ENCODE assay signal across 9 cellular contexts in genomic region chrX:153539171-153539978, GRCh38. TPM values are rescaled to one million over a fixed set of nuclear protein-coding genes. Genes with fewer than 3 reads are reported as not detected.
DNase-seq lines count a peak whose midpoint lies in the region; ATAC-seq, FAIRE-seq and TF ChIP-seq lines count a peak whose summit lies in the region.
"Had no signal": no experiment of that assay in that cellular context is flagged by ENCODE, and none has a peak within 500 bp of the region (broad histone marks: within the 10 kb centered on the region; RNA-seq: fewer than 3 reads in every experiment).

No MANE protein-coding gene starts in this region.

- no peaks in the 10 kb centered on the region for H3K27me3 Mint-ChIP-seq in central memory CD8-positive, alpha-beta T cell

- H3K4me1 Mint-ChIP-seq in central memory CD8-positive, alpha-beta T cell, result no peaks in the 10 kb centered on the region

- H3K27ac ChIP-seq in MM.1S (ENCODE audit: low read length), result no peak overlapping the region

- H3F3A ChIP-seq in MM.1S (ENCODE audit: insufficient read depth, low read length), result no peaks in the 10 kb centered on the region

- FAIRE-seq in D721Med (lab: Jason Lieb, UNC), result no peak

- no peak overlapping the region for H3K4me2 ChIP-seq in MM.1S (ENCODE audit: low read depth, low read length)

- no peaks in the 10 kb centered on the region for H3K79me2 ChIP-seq in MM.1S (ENCODE audit: low read length)

- ATAC-seq in GM21717 (IDR thresholded peaks at IDR 0.05; ENCODE audit: unreplicated experiment) (peak; percentile 55), left colon (peak; percentile 92), GM18861 (IDR thresholded peaks at IDR 0.05; ENCODE audit: unreplicated experiment) (no peak)
- peak; percentile 64 for ATAC-seq in central memory CD8-positive, alpha-beta T cell (replicated peaks; ENCODE audit: extremely low read depth, poor library complexity, severe bottlenecking)

- no peak overlapping the region for H3K27ac Mint-ChIP-seq in central memory CD8-positive, alpha-beta T cell (ENCODE audit: low read depth)

- H3K9ac ChIP-seq in MM.1S (ENCODE audit: low read length), result no peak overlapping the region

- H3K9me2 ChIP-seq in MM.1S (replicated peaks; ENCODE audit: insufficient read depth, low read length), result no peaks in the 10 kb centered on the region

- TF ChIP-seq CTCF in D721Med (IDR thresholded peaks at IDR 0.05; ENCODE audit: insufficient read depth, missing control alignments), result peak; percentile 51
- peak; percentile 79 for TF ChIP-seq CTCF in MM.1S (IDR thresholded peaks at IDR 0.05; ENCODE audit: low read length)

- peaks cover 50% of the 10 kb centered on the region for H3K27me3 ChIP-seq in MM.1S (replicated peaks; ENCODE audit: insufficient read depth, low read length)

- H3K4me1 ChIP-seq in MM.1S (ENCODE audit: low read length), result no peaks in the 10 kb centered on the region

- H3K9me3 ChIP-seq in MM.1S (replicated peaks; ENCODE audit: insufficient read depth, low read length), result no peaks in the 10 kb centered on the region

- H3K36me3 ChIP-seq in MM.1S (replicated peaks; ENCODE audit: insufficient read depth, low read length), result no peaks in the 10 kb centered on the region

- no peaks in the 10 kb centered on the region for H4K20me1 ChIP-seq in MM.1S (ENCODE audit: insufficient read depth, low read length)

- H2AFZ ChIP-seq in MM.1S (ENCODE audit: low read length), result no peak overlapping the region

- DNase-seq in D721Med (ENCODE audit: insufficient read length, low spot score) (peak; percentile 50), MM.1S (peak; percentile 42), left colon (peak; percentile 47 to 71)
- DNase-seq in activated CD4-positive, CD25-positive, alpha-beta regulatory T cell treated with anti-CD3 and anti-CD28 coated beads, Interleukin-2, amount 50 U/mL, for 16 hours (ENCODE audit: low read depth, low spot score), result peak; percentile 16
- DNase-seq in central memory CD8-positive, alpha-beta T cell (ENCODE audit: low spot score in 2 of 2), result peak; percentile 15 to 49
- DNase-seq in stimulated activated CD4-positive, alpha-beta T cell treated with anti-CD3 and anti-CD28 coated beads, Interleukin-4, amount 100 ng/mL, for 4 hours, result peak; percentile 38 to 54

- H3K4me3 Mint-ChIP-seq in central memory CD8-positive, alpha-beta T cell, result no peak overlapping the region

- no peaks in the 10 kb centered on the region for H3K9me3 Mint-ChIP-seq in central memory CD8-positive, alpha-beta T cell

- H3K4me3 ChIP-seq in MM.1S (ENCODE audit: low read length), result no peak overlapping the region

- no peaks in the 10 kb centered on the region for H3K36me3 Mint-ChIP-seq in central memory CD8-positive, alpha-beta T cell (ENCODE audit: insufficient read depth)

- intact Hi-C loops in left colon (cut with DNase I, micrococcal nuclease), result no loop called here

RNA-seq across cellular contexts. Expression of gene ATP2B3, which starts 21.9 kb away (rescaled TPM):
- under 1 TPM; 0.08 to 0.21 TPM for total RNA-seq in left colon
- total RNA-seq: activated CD8-positive, alpha-beta memory T cell treated with anti-CD3 and anti-CD28 coated beads for 36 hours had no signal

RNA-seq across cellular contexts. Expression of gene BGN, which starts 44.6 kb away (rescaled TPM):
- 1 to 10 TPM; 7.8 to 9.9 TPM for total RNA-seq in left colon
- total RNA-seq: activated CD8-positive, alpha-beta memory T cell treated with anti-CD3 and anti-CD28 coated beads for 36 hours had no signal

RNA-seq across cellular contexts. Expression of gene CCNQ, which starts 59.6 kb away (rescaled TPM):
- total RNA-seq in left colon, result 10 to 100 TPM; 20.4 to 21.8 TPM
